ENCODE assay signal across 9 cellular contexts in the genomic region with DNA sequence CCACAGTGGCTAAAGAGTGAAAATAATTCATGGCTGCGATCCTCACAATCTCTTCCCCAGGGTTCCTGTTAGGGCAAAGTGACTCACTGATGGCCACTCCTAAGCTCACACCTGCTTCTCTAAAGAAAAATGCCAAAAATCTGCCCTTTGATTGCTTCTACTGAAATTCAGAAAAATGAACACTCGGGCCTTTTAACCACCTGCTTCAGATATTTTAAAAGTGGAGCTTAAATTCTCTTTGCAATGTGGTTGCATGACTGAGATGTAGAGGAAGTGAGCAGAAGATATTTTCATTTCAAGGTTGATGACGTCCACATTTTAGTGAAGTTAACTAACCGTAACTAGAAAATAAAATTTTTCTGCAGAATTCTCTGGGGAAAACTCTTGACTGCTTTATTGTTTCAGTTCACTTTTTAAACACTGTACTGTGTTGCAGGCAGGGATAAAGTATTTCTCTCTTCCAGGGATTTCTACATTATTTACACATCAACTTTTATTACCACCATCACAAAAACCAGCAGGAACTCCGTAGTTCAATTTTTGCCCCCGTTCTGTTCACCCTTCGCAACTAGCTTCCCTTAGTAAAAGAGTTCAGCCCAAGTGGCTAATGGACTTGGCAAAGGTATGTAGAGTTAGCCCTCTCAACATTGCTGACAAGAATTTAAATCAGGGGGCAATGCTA. TPM values are rescaled to one million over a fixed set of nuclear protein-coding genes. Genes with fewer than 3 reads are reported as not detected.
A peak's percentile ranks its signal among the peaks of the same experiment; 100 is the strongest.
DNase-seq lines count a peak whose midpoint lies in the region; ATAC-seq and TF ChIP-seq lines count a peak whose summit lies in the region.
"Had no signal": no experiment of that assay in that cellular context is flagged by ENCODE, and none has a peak within 500 bp of the region (broad histone marks: within the 10 kb centered on the region; RNA-seq: fewer than 3 reads in every experiment).

No MANE protein-coding gene starts in this region.

- peak overlapping the region; percentile 12 for H3K4me3 Mint-ChIP-seq in Calu3 (ENCODE audit: low read depth, unreplicated experiment)
- H3K4me3 Mint-ChIP-seq in activated naive CD8-positive, alpha-beta T cell, result peak overlapping the region; percentile 88
- H3K4me3 Mint-ChIP-seq: neural crest cell had no signal

- no TSS peak for BruUV-seq in Calu3 (replicated peaks; lab: Mats Ljungman, UMichigan)

- H3K4me1 Mint-ChIP-seq in Calu3 (ENCODE audit: low read depth, unreplicated experiment), result no peaks in the 10 kb centered on the region
- H3K4me1 Mint-ChIP-seq in activated naive CD8-positive, alpha-beta T cell (ENCODE audit: low read depth), result peaks cover 70% of the 10 kb centered on the region

- H3K36me3 Mint-ChIP-seq in Calu3 (ENCODE audit: insufficient read depth, unreplicated experiment), result no peaks in the 10 kb centered on the region
- peaks cover 11% of the 10 kb centered on the region for H3K36me3 Mint-ChIP-seq in activated naive CD8-positive, alpha-beta T cell

- no peak for TF ChIP-seq CTCF in Calu3 (IDR thresholded peaks at IDR 0.05; ENCODE audit: unreplicated experiment)

- CTCF ChIA-PET in Calu3 (lab: Charles Lee), result interaction anchor here (0.7 kb wide), 2 partner anchors 11 to 1419 kb away, joined by 3 to 5 read pairs; no protein-coding TSS in a partner anchor

- no peak overlapping the region for H3K27ac Mint-ChIP-seq in Calu3 (ENCODE audit: unreplicated experiment)
- H3K27ac Mint-ChIP-seq in activated naive CD8-positive, alpha-beta T cell, result peak overlapping the region; percentile 96

- no peak for DNase-seq in Calu3
- no peak for DNase-seq in left colon
- no peak for DNase-seq in NCI-H1105 treated with DMSO at 0.1 percent for 48 hours (lab: John Stamatoyannopoulos, UW)
- DNase-seq in NCI-H146 treated with DMSO at 0.1 percent for 48 hours (lab: John Stamatoyannopoulos, UW; ENCODE audit: unreplicated experiment), result no peak
- DNase-seq in NCI-H748 treated with DMSO at 0.1 percent for 48 hours (lab: John Stamatoyannopoulos, UW), result no peak

- intact Hi-C loops in Calu3 (cut with micrococcal nuclease; ENCODE audit: unreplicated experiment) (no loop called here), left colon (cut with DNase I, micrococcal nuclease) (no loop called here)

- H3K9me3 Mint-ChIP-seq in Calu3 (ENCODE audit: low read depth, unreplicated experiment), result no peaks in the 10 kb centered on the region
- no peaks in the 10 kb centered on the region for H3K9me3 Mint-ChIP-seq in activated naive CD8-positive, alpha-beta T cell (ENCODE audit: low read depth)
- H3K9me3 Mint-ChIP-seq: neural crest cell had no signal

- ATAC-seq in GM19395 (IDR thresholded peaks at IDR 0.05; ENCODE audit: unreplicated experiment) (peak; percentile 71), HG03342 (IDR thresholded peaks at IDR 0.05; ENCODE audit: unreplicated experiment) (peak; percentile 70), left colon (peak; percentile 56)

- no peaks in the 10 kb centered on the region for H3K27me3 Mint-ChIP-seq in Calu3 (ENCODE audit: unreplicated experiment)
- no peaks in the 10 kb centered on the region for H3K27me3 Mint-ChIP-seq in activated naive CD8-positive, alpha-beta T cell

RNA-seq across cellular contexts. Expression of gene RAB30, which starts 8.5 kb away (rescaled TPM):
- total RNA-seq in Calu3 (2022) (1.5 and 2.2 TPM in 2 replicates), left colon (10 to 100 TPM in 1 of 2 donors, 1 to 10 TPM in 1; 5.9 to 24.3 TPM)
